Comparison of ENCODE assay signal across 25 cellular contexts in genomic region chr14:39957290-39957689, GRCh38.
A peak's percentile ranks its signal among the peaks of the same experiment; 100 is the strongest.
DNase-seq lines count a peak whose midpoint lies in the region; ATAC-seq and TF ChIP-seq lines count a peak whose summit lies in the region.
"Had no signal": no experiment of that assay in that cellular context is flagged by ENCODE, and none has a peak within 500 bp of the region (broad histone marks: within the 10 kb centered on the region; RNA-seq: fewer than 3 reads in every experiment).

No MANE protein-coding gene starts in this region.

- POLR2A ChIA-PET in HEK293T (lab: Yijun Ruan, JAX) = no interaction called here

- intact Hi-C loops in uterus (cut with DNase I; ENCODE audit: low total_unique reads) = no loop called here

- TF ChIP-seq CTCF in uterus (IDR thresholded peaks at IDR 0.05) = no peak

- no peak overlapping the region for H3K4me3 ChIP-seq in uterus
- H3K4me3 ChIP-seq: lung, pancreas, stomach, upper lobe of right lung had no signal

- H3K27me3 ChIP-seq in uterus = no peaks in the 10 kb centered on the region
- H3K27me3 ChIP-seq: brain microvascular endothelial cell, pancreas, stomach, upper lobe of right lung had no signal

- H3K9me3 ChIP-seq in uterus = no peaks in the 10 kb centered on the region
- H3K9me3 ChIP-seq: pancreas, upper lobe of right lung had no signal

- no peaks in the 10 kb centered on the region for H3K36me3 ChIP-seq in uterus
- H3K36me3 ChIP-seq: brain microvascular endothelial cell, pancreas, stomach, upper lobe of right lung had no signal

- CTCF ChIA-PET in HEK293T (lab: Yijun Ruan, JAX) = interaction anchor here (0.7 kb wide), 1 partner anchor 24 kb away, joined by 5 read pairs; no protein-coding TSS in a partner anchor

- H3K4me1 ChIP-seq in uterus = no peaks in the 10 kb centered on the region
- H3K4me1 ChIP-seq: pancreas, stomach, upper lobe of right lung had no signal

- DNase-seq in uterus = no peak
- no peak for DNase-seq in HK-2 (ENCODE audit: unreplicated experiment)
- no peak for DNase-seq in HEK293T (ENCODE audit: extremely low spot score)
- no peak for DNase-seq in mesenteric fat pad (ENCODE audit: low spot score)
- DNase-seq: activated CD4-positive, CD25-positive, alpha-beta regulatory T cell; activated CD8-positive, alpha-beta memory T cell treated with anti-CD3 and anti-CD28 coated beads for 24 hours; activated naive CD8-positive, alpha-beta T cell treated with anti-CD3 and anti-CD28 coated beads, Interleukin-2, amount 10 ng/mL, durations not matched to agents 7 days and 5 days; activated T-cell treated with anti-CD3 and anti-CD28 coated beads, Interleukin-2, amount 50 U/mL, for 72 hours; brain microvascular endothelial cell; cortex of kidney; foreskin fibroblast; hypothalamus; NCI-H2029; NCI-H524; pancreas; stimulated activated CD4-positive, alpha-beta T cell treated with anti-CD3 and anti-CD28 coated beads, Interleukin-2, amount 100 ng/mL, for 24 hours; stomach; upper lobe of right lung had no signal

- ATAC-seq in GM18498 (IDR thresholded peaks at IDR 0.05; ENCODE audit: unreplicated experiment) (peak; percentile 81), GM19372 (IDR thresholded peaks at IDR 0.05; ENCODE audit: low read depth, unreplicated experiment) (peak; percentile 88), HG02759 (IDR thresholded peaks at IDR 0.05; ENCODE audit: unreplicated experiment) (peak; percentile 84), HG03571 (IDR thresholded peaks at IDR 0.05; ENCODE audit: unreplicated experiment) (peak; percentile 67)
- ATAC-seq: activated T-cell treated with anti-CD3 and anti-CD28 coated beads, Interleukin-2, amount 50 U/mL, for 72 hours; pancreas; upper lobe of right lung had no signal

- H3K27ac ChIP-seq in uterus = no peak overlapping the region
- H3K27ac ChIP-seq: brain microvascular endothelial cell, C4-2B, HL-60, pancreas, stomach, upper lobe of right lung had no signal

- no peak for TF ChIP-seq POLR2A in uterus (IDR thresholded peaks at IDR 0.05)

TF ChIP-seq in HEK293T, 16 proteins besides CTCF, POLR2A, EP300 and RAD21:
- no peak for TF ChIP-seq FOXA1 (IDR thresholded peaks at IDR 0.05)
- TF ChIP-seq LEF1 (IDR thresholded peaks at IDR 0.05; ENCODE audit: borderline replicate concordance) = no peak
- no peak for TF ChIP-seq ARNT (IDR thresholded peaks at IDR 0.05)
- no peak for TF ChIP-seq FOXK2 (IDR thresholded peaks at IDR 0.05)
- TF ChIP-seq BHLHE40 (IDR thresholded peaks at IDR 0.05; ENCODE audit: borderline replicate concordance) = no peak
- TF ChIP-seq PKNOX1 (IDR thresholded peaks at IDR 0.05) = no peak
- no peak for TF ChIP-seq NFRKB (IDR thresholded peaks at IDR 0.05)
